ENCODE assay signal across 29 cellular contexts in the genomic region with DNA sequence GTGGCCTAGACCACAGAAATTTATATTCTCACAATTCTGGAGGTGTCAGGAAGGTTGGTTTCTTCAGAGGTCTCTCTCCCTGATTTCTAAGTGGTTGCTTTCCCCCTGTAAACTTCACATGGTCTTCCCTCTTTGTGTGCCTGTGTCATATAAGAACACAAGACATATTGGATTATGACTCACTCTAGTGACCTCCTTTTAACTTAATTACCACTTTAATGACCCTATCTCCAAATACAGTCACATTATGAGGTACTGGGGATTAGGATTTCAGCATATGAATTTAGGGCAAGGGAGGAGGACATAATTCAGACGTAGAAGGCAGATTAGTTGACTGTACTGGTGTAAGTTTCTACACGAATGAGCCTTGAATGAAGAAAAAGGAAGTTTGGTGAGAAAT.
"Had no signal": no experiment of that assay in that cellular context is flagged by ENCODE, and none has a peak within 500 bp of the region (broad histone marks: within the 10 kb centered on the region; RNA-seq: fewer than 3 reads in every experiment).

No MANE protein-coding gene starts in this region.

- H3K4me3 Mint-ChIP-seq: activated CD4-positive, alpha-beta memory T cell treated with anti-CD3 and anti-CD28 coated beads for 36 hours; activated CD4-positive, alpha-beta T cell treated with anti-CD3 and anti-CD28 coated beads, Interleukin-2, amount 10 ng/mL, durations not matched to agents 24 days and 14 days; activated naive CD4-positive, alpha-beta T cell treated with anti-CD3 and anti-CD28 coated beads, Interleukin-2, amount 10 ng/mL, durations not matched to agents 7 days and 5 days; activated naive CD8-positive, alpha-beta T cell treated with anti-CD3 and anti-CD28 coated beads, Interleukin-2, amount 10 ng/mL, durations not matched to agents 7 days and 5 days; activated T-helper 1 cell treated with anti-CD3 and anti-CD28 coated beads, Interleukin-12 subunit alpha, Interleukin-12 subunit beta, Interleukin-2, Interleukin-4 antibody, amounts not matched to agents 30 ng/mL and 10 ng/mL and 1 ng/mL, durations not matched to agents 14 hours and 24 hours and 36 hours; brain; immature natural killer cell; natural killer cell treated with Interleukin-12 subunit alpha and Interleukin-12 subunit beta and Interleukin-15 and Interleukin-18, amount 100 ng/mL, for 72 hours; stimulated activated naive B cell treated with anti-CD40 and anti-IgM and Interleukin-4, amounts not matched to agents 10 μg/mL and 1 μg/mL and 100 μg/mL, for 72 hours had no signal

- H2AFZ ChIP-seq: hepatocyte had no signal

- H3K4me1 ChIP-seq: colonic mucosa, gastrocnemius medialis, left lung, stomach, upper lobe of right lung had no signal

- H3K27me3 Mint-ChIP-seq: activated CD4-positive, alpha-beta T cell treated with anti-CD3 and anti-CD28 coated beads, Interleukin-2, amount 10 ng/mL, durations not matched to agents 24 days and 14 days; activated naive CD4-positive, alpha-beta T cell treated with anti-CD3 and anti-CD28 coated beads, Interleukin-2, amount 10 ng/mL, durations not matched to agents 7 days and 5 days had no signal

- H3K4me3 ChIP-seq: cardiac muscle cell, colonic mucosa, gastrocnemius medialis, hepatocyte, left lung, lung, mucosa of descending colon, stomach, upper lobe of right lung had no signal

- H3K27ac Mint-ChIP-seq: activated CD4-positive, alpha-beta memory T cell treated with anti-CD3 and anti-CD28 coated beads for 36 hours; activated CD4-positive, alpha-beta T cell treated with anti-CD3 and anti-CD28 coated beads, Interleukin-2, amount 10 ng/mL, durations not matched to agents 24 days and 14 days; activated naive CD4-positive, alpha-beta T cell treated with anti-CD3 and anti-CD28 coated beads, Interleukin-2, amount 10 ng/mL, durations not matched to agents 7 days and 5 days; activated naive CD8-positive, alpha-beta T cell treated with anti-CD3 and anti-CD28 coated beads, Interleukin-2, amount 10 ng/mL, durations not matched to agents 7 days and 5 days; activated T-helper 1 cell treated with anti-CD3 and anti-CD28 coated beads, Interleukin-12 subunit alpha, Interleukin-12 subunit beta, Interleukin-2, Interleukin-4 antibody, amounts not matched to agents 30 ng/mL and 10 ng/mL and 1 ng/mL, durations not matched to agents 14 hours and 24 hours and 36 hours; immature natural killer cell; natural killer cell treated with Interleukin-12 subunit alpha and Interleukin-12 subunit beta and Interleukin-15 and Interleukin-18, amount 100 ng/mL, for 72 hours; stimulated activated naive B cell treated with anti-CD40 and anti-IgM and Interleukin-4, amounts not matched to agents 10 μg/mL and 1 μg/mL and 100 μg/mL, for 72 hours had no signal

- H3K79me2 ChIP-seq: hepatocyte had no signal

- H3K9me3 Mint-ChIP-seq: activated CD4-positive, alpha-beta memory T cell treated with anti-CD3 and anti-CD28 coated beads for 36 hours; activated CD4-positive, alpha-beta T cell treated with anti-CD3 and anti-CD28 coated beads, Interleukin-2, amount 10 ng/mL, durations not matched to agents 24 days and 14 days; activated naive CD4-positive, alpha-beta T cell treated with anti-CD3 and anti-CD28 coated beads, Interleukin-2, amount 10 ng/mL, durations not matched to agents 7 days and 5 days; activated naive CD8-positive, alpha-beta T cell treated with anti-CD3 and anti-CD28 coated beads, Interleukin-2, amount 10 ng/mL, durations not matched to agents 7 days and 5 days; activated T-helper 1 cell treated with anti-CD3 and anti-CD28 coated beads, Interleukin-12 subunit alpha, Interleukin-12 subunit beta, Interleukin-2, Interleukin-4 antibody, amounts not matched to agents 30 ng/mL and 10 ng/mL and 1 ng/mL, durations not matched to agents 14 hours and 24 hours and 36 hours; immature natural killer cell; natural killer cell treated with Interleukin-12 subunit alpha and Interleukin-12 subunit beta and Interleukin-15 and Interleukin-18, amount 100 ng/mL, for 72 hours; stimulated activated naive B cell treated with anti-CD40 and anti-IgM and Interleukin-4, amounts not matched to agents 10 μg/mL and 1 μg/mL and 100 μg/mL, for 72 hours had no signal

- H3K36me3 Mint-ChIP-seq: activated CD4-positive, alpha-beta memory T cell treated with anti-CD3 and anti-CD28 coated beads for 36 hours; activated naive CD4-positive, alpha-beta T cell treated with anti-CD3 and anti-CD28 coated beads, Interleukin-2, amount 10 ng/mL, durations not matched to agents 7 days and 5 days; activated naive CD8-positive, alpha-beta T cell treated with anti-CD3 and anti-CD28 coated beads, Interleukin-2, amount 10 ng/mL, durations not matched to agents 7 days and 5 days; brain; immature natural killer cell; natural killer cell treated with Interleukin-12 subunit alpha and Interleukin-12 subunit beta and Interleukin-15 and Interleukin-18, amount 100 ng/mL, for 72 hours; stimulated activated naive B cell treated with anti-CD40 and anti-IgM and Interleukin-4, amounts not matched to agents 10 μg/mL and 1 μg/mL and 100 μg/mL, for 72 hours had no signal

- H3K4me2 ChIP-seq: hepatocyte had no signal

- H3K4me1 Mint-ChIP-seq: activated CD4-positive, alpha-beta T cell treated with anti-CD3 and anti-CD28 coated beads, Interleukin-2, amount 10 ng/mL, durations not matched to agents 24 days and 14 days; activated naive CD4-positive, alpha-beta T cell treated with anti-CD3 and anti-CD28 coated beads, Interleukin-2, amount 10 ng/mL, durations not matched to agents 7 days and 5 days; activated naive CD8-positive, alpha-beta T cell treated with anti-CD3 and anti-CD28 coated beads, Interleukin-2, amount 10 ng/mL, durations not matched to agents 7 days and 5 days; immature natural killer cell; stimulated activated naive B cell treated with anti-CD40 and anti-IgM and Interleukin-4, amounts not matched to agents 10 μg/mL and 1 μg/mL and 100 μg/mL, for 72 hours had no signal

- DNase-seq: activated CD4-positive, alpha-beta memory T cell treated with anti-CD3 and anti-CD28 coated beads for 36 hours; activated CD4-positive, alpha-beta T cell treated with anti-CD3 and anti-CD28 coated beads, Interleukin-2, amount 10 ng/mL, durations not matched to agents 24 days and 14 days; activated CD4-positive, CD25-positive, alpha-beta regulatory T cell treated with anti-CD3 and anti-CD28 coated beads, Interleukin-2, amount 50 U/mL, for 72 hours; activated CD8-positive, alpha-beta memory T cell treated with anti-CD3 and anti-CD28 coated beads, Interleukin-2, amount 50 U/mL, for 4 hours; activated effector memory CD4-positive, alpha-beta T cell treated with anti-CD3 and anti-CD28 coated beads, Interleukin-2, amount 50 U/mL, for 16 hours; activated naive CD4-positive, alpha-beta T cell treated with anti-CD3 and anti-CD28 coated beads, Interleukin-2, amount 10 ng/mL, durations not matched to agents 7 days and 5 days; activated naive CD8-positive, alpha-beta T cell treated with anti-CD3 and anti-CD28 coated beads, Interleukin-2, amount 10 ng/mL, durations not matched to agents 7 days and 5 days; activated T-cell treated with anti-CD3 and anti-CD28 coated beads, Interleukin-2, amount 50 U/mL, for 1 hour; cerebellar nuclear complex; colonic mucosa; dorsolateral prefrontal cortex; effector memory CD4-positive, alpha-beta T cell; gastrocnemius medialis; immature natural killer cell; left lung; mucosa of descending colon; stimulated activated CD4-positive, alpha-beta T cell treated with anti-CD3 and anti-CD28 coated beads, Interleukin-15, amount 100 ng/mL, for 24 hours; stimulated activated CD4-positive, alpha-beta T cell treated with anti-CD3 and anti-CD28 coated beads, Interleukin-2, amount 100 ng/mL, for 24 hours; stimulated activated naive B cell treated with anti-CD40 and anti-IgM and Interleukin-4, amounts not matched to agents 10 μg/mL and 1 μg/mL and 100 μg/mL, for 72 hours; stomach had no signal

- H3K27ac ChIP-seq: ascending aorta, cardiac muscle cell, colonic mucosa, gastrocnemius medialis, hepatocyte, left lung, stomach, upper lobe of right lung had no signal

- H3K27me3 ChIP-seq: ascending aorta, cardiac muscle cell, colonic mucosa, gastrocnemius medialis, hepatocyte, stomach, tibial artery, upper lobe of right lung had no signal

- ATAC-seq: gastrocnemius medialis; mucosa of descending colon; natural killer cell treated with Interleukin-12 subunit alpha and Interleukin-12 subunit beta and Interleukin-15 and Interleukin-18, amount 100 ng/mL, for 72 hours; stimulated activated naive B cell treated with anti-CD40 and anti-IgM and Interleukin-4, amounts not matched to agents 10 μg/mL and 1 μg/mL and 100 μg/mL, for 72 hours had no signal

- H3K9me3 ChIP-seq: ascending aorta, colonic mucosa, gastrocnemius medialis, left lung, mucosa of descending colon, stomach, tibial artery, upper lobe of right lung had no signal

- H3K36me3 ChIP-seq: ascending aorta, cardiac muscle cell, colonic mucosa, gastrocnemius medialis, left lung, stomach, tibial artery, upper lobe of right lung had no signal
